ENCODE assay signal across 23 cellular contexts in the genomic region with DNA sequence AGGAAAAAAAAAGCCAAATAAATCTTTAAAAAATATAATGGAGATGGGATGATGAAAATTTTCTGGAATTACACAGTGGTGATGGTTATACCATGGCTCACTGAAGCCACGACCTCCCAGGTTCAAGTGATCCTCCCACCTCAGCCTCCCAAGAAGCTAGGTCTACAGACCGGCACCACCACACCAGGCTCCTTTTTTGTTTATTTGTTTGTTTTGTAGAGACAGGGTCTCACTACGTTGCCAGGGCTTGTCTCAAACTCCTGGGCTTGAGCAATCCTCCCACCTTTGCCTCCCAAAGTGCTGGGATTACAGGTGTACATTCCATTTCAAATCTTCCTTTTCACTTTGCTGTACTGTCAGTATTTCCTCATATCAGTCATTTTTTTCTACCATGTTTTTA.
"Had no signal": no experiment of that assay in that cellular context is flagged by ENCODE, and none has a peak within 500 bp of the region (broad histone marks: within the 10 kb centered on the region; RNA-seq: fewer than 3 reads in every experiment).

No MANE protein-coding gene starts in this region.

- H3K36me3 ChIP-seq: stomach, suprapubic skin, thoracic aorta, thyroid gland, tibial artery, tibial nerve, transverse colon, upper lobe of left lung, upper lobe of right lung, uterus, vagina had no signal

- H3K27ac ChIP-seq: stomach, suprapubic skin, testis, thoracic aorta, thyroid gland, tibial artery, tibial nerve, transverse colon, upper lobe of left lung, upper lobe of right lung, uterus, vagina had no signal

- H3K9me3 ChIP-seq: stomach, suprapubic skin, testis, thoracic aorta, thyroid gland, tibial artery, tibial nerve, transverse colon, upper lobe of left lung, upper lobe of right lung, uterus, vagina had no signal

- H3K4me1 ChIP-seq: stomach, suprapubic skin, testis, thyroid gland, tibial artery, tibial nerve, transverse colon, upper lobe of left lung, upper lobe of right lung, uterus, vagina had no signal

- H3K4me3 ChIP-seq: stomach, suprapubic skin, testis, thoracic aorta, thyroid gland, tibial artery, tibial nerve, transverse colon, upper lobe of left lung, upper lobe of right lung, uterus, vagina had no signal

- H3K27me3 ChIP-seq: testis, thyroid gland, transverse colon, upper lobe of left lung, uterus, vagina had no signal

- DNase-seq: stimulated activated CD4-positive, alpha-beta T cell treated with anti-CD3 and anti-CD28 coated beads, Interleukin-2, amount 100 ng/mL, for 48 hours; stimulated activated CD4-positive, alpha-beta T cell treated with anti-CD3 and anti-CD28 coated beads, Interleukin-4, amount 100 ng/mL, for 1 hour; stimulated activated CD4-positive, alpha-beta T cell treated with anti-CD3 and anti-CD28 coated beads, Interleukin-4, amount 100 ng/mL, for 24 hours; stimulated activated CD4-positive, alpha-beta T cell treated with anti-CD3 and anti-CD28 coated beads, Interleukin-4, amount 100 ng/mL, for 4 hours; stimulated activated CD8-positive, alpha-beta memory T cell treated with anti-CD3 and anti-CD28 coated beads, Interleukin-4, amount 100 ng/mL, for 48 hours; stimulated activated naive B cell treated with anti-CD40 and anti-IgM and Interleukin-4, amounts not matched to agents 10 μg/mL and 1 μg/mL and 100 μg/mL, for 72 hours; stimulated activated naive CD4-positive, alpha-beta T cell; stimulated activated naive CD4-positive, alpha-beta T cell treated with Interleukin-2 at 50 U/mL for 16 hours; stimulated activated naive CD8-positive, alpha-beta T cell treated with anti-CD3 and anti-CD28 coated beads, Interleukin-15, amount 100 ng/mL, for 72 hours; stimulated activated naive CD8-positive, alpha-beta T cell treated with anti-CD3 and anti-CD28 coated beads, Interleukin-15, Interleukin-2, amounts not matched to agents 100 U/mL and 50 U/mL, for 24 hours; stomach; substantia nigra; testis; thyroid gland; tibial artery; transverse colon; upper lobe of left lung; upper lobe of right lung; uterus had no signal
